In the genomic region with DNA sequence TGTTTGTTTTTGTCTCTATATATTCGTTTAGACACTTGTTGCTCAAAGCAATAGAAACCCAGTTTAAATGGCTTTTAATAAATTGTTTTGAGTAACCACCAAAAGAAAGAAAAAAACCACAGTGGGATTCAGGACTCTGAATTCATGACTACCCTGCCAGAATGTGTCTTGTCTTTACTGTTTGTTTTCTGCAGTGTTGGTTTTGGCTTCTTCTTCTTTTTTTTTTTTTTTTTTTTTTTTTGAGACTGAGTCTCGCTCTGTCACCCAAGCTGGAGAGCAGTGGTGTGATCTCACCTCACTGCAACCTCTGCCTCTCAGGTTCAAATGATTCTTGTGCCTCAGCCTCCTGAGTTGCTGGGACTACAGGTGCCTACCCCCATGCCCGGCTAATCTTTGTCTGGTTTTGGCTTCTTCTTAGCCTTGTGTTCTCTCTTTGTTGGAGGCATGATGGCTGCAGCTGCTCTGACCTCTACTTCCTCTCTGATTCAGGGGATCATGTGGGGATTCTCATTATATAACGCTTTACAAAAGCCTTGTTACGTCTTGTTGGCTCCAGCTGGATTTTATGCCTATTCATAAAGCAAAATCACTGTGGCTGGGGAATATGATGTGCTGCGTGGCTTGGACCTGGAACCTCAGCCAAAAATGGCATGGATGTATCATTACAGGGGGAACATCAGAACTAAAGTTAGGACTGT, we compare ENCODE assay signal across 19 cellular contexts. TPM values are rescaled to one million over a fixed set of nuclear protein-coding genes. Genes with fewer than 3 reads are reported as not detected.
A peak's percentile ranks its signal among the peaks of the same experiment; 100 is the strongest.
DNase-seq lines count a peak whose midpoint lies in the region; ATAC-seq and TF ChIP-seq lines count a peak whose summit lies in the region.
"Had no signal": no experiment of that assay in that cellular context is flagged by ENCODE, and none has a peak within 500 bp of the region (broad histone marks: within the 10 kb centered on the region; RNA-seq: fewer than 3 reads in every experiment).

No MANE protein-coding gene starts in this region.

- no peaks in the 10 kb centered on the region for H3K27me3 ChIP-seq in right cardiac atrium (ENCODE audit: control insufficient read depth, insufficient read depth)
- H3K27me3 ChIP-seq in esophagus muscularis mucosa, result no peaks in the 10 kb centered on the region
- H3K27me3 ChIP-seq: heart left ventricle had no signal

- no peaks in the 10 kb centered on the region for H3K9me3 Mint-ChIP-seq in activated T-cell treated with anti-CD3 and anti-CD28 coated beads, Interleukin-2, amount 50 U/mL, for 72 hours
- H3K9me3 Mint-ChIP-seq: CD4-positive, alpha-beta T cell; T-cell had no signal

- TF ChIP-seq EP300 in esophagus muscularis mucosa (IDR thresholded peaks at IDR 0.05), result no peak

- H3K9me3 ChIP-seq in right cardiac atrium (ENCODE audit: control insufficient read depth, low read length), result no peaks in the 10 kb centered on the region
- no peaks in the 10 kb centered on the region for H3K9me3 ChIP-seq in esophagus muscularis mucosa
- H3K9me3 ChIP-seq: heart left ventricle, mucosa of descending colon had no signal

- intact Hi-C loops in Right ventricle myocardium superior (cut with DNase I), result no loop called here
- intact Hi-C loops in right cardiac atrium (cut with DNase I), result no loop called here
- intact Hi-C loops in esophagus muscularis mucosa (cut with DNase I), result no loop called here

- H3K36me3 ChIP-seq in esophagus muscularis mucosa, result no peaks in the 10 kb centered on the region
- H3K36me3 ChIP-seq: heart left ventricle had no signal

- H3K4me3 Mint-ChIP-seq in activated T-cell treated with anti-CD3 and anti-CD28 coated beads, Interleukin-2, amount 50 U/mL, for 72 hours, result no peak overlapping the region
- H3K4me3 Mint-ChIP-seq: CD4-positive, alpha-beta T cell; T-cell had no signal

- no peaks in the 10 kb centered on the region for H3K4me1 Mint-ChIP-seq in activated T-cell treated with anti-CD3 and anti-CD28 coated beads, Interleukin-2, amount 50 U/mL, for 72 hours (ENCODE audit: low read depth)
- H3K4me1 Mint-ChIP-seq: T-cell had no signal

- peak; percentile 29 for ATAC-seq in Right ventricle myocardium superior (ENCODE audit: poor library complexity)
- ATAC-seq in right cardiac atrium, result no peak
- ATAC-seq in activated T-cell treated with anti-CD3 and anti-CD28 coated beads, Interleukin-2, amount 50 U/mL, for 72 hours (replicated peaks in 1 of 2), result no peak
- ATAC-seq: mucosa of descending colon, T-cell had no signal

- H3K4me1 ChIP-seq in right cardiac atrium (ENCODE audit: control insufficient read depth, insufficient read depth, low read length) (peaks cover 2% of the 10 kb centered on the region), esophagus muscularis mucosa (no peaks in the 10 kb centered on the region)
- H3K4me1 ChIP-seq: heart left ventricle, parathyroid adenoma had no signal

- no peak overlapping the region for H3K4me3 ChIP-seq in right cardiac atrium (ENCODE audit: low read length)
- no peak overlapping the region for H3K4me3 ChIP-seq in esophagus muscularis mucosa
- H3K4me3 ChIP-seq: heart left ventricle, mucosa of descending colon, PC-9 had no signal

- no peaks in the 10 kb centered on the region for H3K36me3 Mint-ChIP-seq in activated T-cell treated with anti-CD3 and anti-CD28 coated beads, Interleukin-2, amount 50 U/mL, for 72 hours (ENCODE audit: insufficient read depth in 2 of 2)
- H3K36me3 Mint-ChIP-seq: T-cell had no signal

- TF ChIP-seq POLR2A in esophagus muscularis mucosa (IDR thresholded peaks at IDR 0.05; ENCODE audit: low read depth), result no peak

- TF ChIP-seq CTCF in esophagus muscularis mucosa (IDR thresholded peaks at IDR 0.05), result no peak

- H3K27ac ChIP-seq in right cardiac atrium (ENCODE audit: low read length) (no peak overlapping the region), esophagus muscularis mucosa (replicated peaks in 1 of 4) (no peak overlapping the region)
- H3K27ac ChIP-seq: epithelial cell of prostate, parathyroid adenoma, PC-9 had no signal

- no peaks in the 10 kb centered on the region for H3K27me3 Mint-ChIP-seq in activated T-cell treated with anti-CD3 and anti-CD28 coated beads, Interleukin-2, amount 50 U/mL, for 72 hours (ENCODE audit: low read depth)
- H3K27me3 Mint-ChIP-seq: CD4-positive, alpha-beta T cell had no signal

- no peak for DNase-seq in Right ventricle myocardium superior
- no peak for DNase-seq in right cardiac atrium
- DNase-seq in NCI-H774 (lab: John Stamatoyannopoulos, UW), result peak; percentile 23
- peak; percentile 5 for DNase-seq in globus pallidus (ENCODE audit: low spot score)
- DNase-seq in stimulated activated CD4-positive, alpha-beta T cell treated with anti-CD3 and anti-CD28 coated beads, Interleukin-1b, Interleukin-23, amount 100 ng/mL, for 48 hours, result no peak
- DNase-seq in esophagus muscularis mucosa (ENCODE audit: extremely low spot score), result no peak
- no peak for DNase-seq in NCI-H128 (lab: John Stamatoyannopoulos, UW; ENCODE audit: unreplicated experiment)
- no peak for DNase-seq in activated T-cell treated with anti-CD3 and anti-CD28 coated beads, Interleukin-2, amount 50 U/mL, for 72 hours
- DNase-seq: activated CD4-positive, CD25-positive, alpha-beta regulatory T cell; activated gamma-delta T cell; CD4-positive, alpha-beta T cell; heart left ventricle; islet precursor cell; mucosa of descending colon; NCI-H510A; PC-9; T-cell had no signal

- H3K27ac Mint-ChIP-seq in activated T-cell treated with anti-CD3 and anti-CD28 coated beads, Interleukin-2, amount 50 U/mL, for 72 hours, result no peak overlapping the region
- H3K27ac Mint-ChIP-seq: CD4-positive, alpha-beta T cell; T-cell had no signal

- 41% methylated on average over 6 of the region's 6 CpGs for WGBS in right cardiac atrium
- whole genome bisulfite sequencing in esophagus muscularis mucosa, result 67% methylated on average over 6 of the region's 6 CpGs

RNA-seq across cellular contexts. Expression of a gene that starts 54.0 kb away (rescaled TPM):
- total RNA-seq in Right ventricle myocardium superior (1.9 TPM), right cardiac atrium (1 to 10 TPM; 1.2 to 2.4 (median 1.4) TPM), esophagus muscularis mucosa (1 to 10 TPM; 1.2 to 2.0 (median 1.5) TPM)
- polyA plus RNA-seq in right cardiac atrium, result 0.66 TPM
- total RNA-seq in activated T-cell treated with anti-CD3 and anti-CD28 coated beads, Interleukin-2, amount 50 U/mL, for 72 hours, result 1 to 10 TPM; 3.2 to 5.3 TPM

Comparison
In these comparisons a context has a peak if more than half of its experiments do, and no peak if none do; other contexts are left out.
1. DNase-seq: peak in NCI-H774 (single experiment) and globus pallidus (single experiment); none in Right ventricle myocardium superior (single experiment), right cardiac atrium (0 of 3), stimulated activated CD4-positive, alpha-beta T cell treated with anti-CD3 and anti-CD28 coated beads, Interleukin-1b, Interleukin-23, amount 100 ng/mL, for 48 hours (single experiment), esophagus muscularis mucosa (single experiment), NCI-H128 (single experiment) and activated T-cell treated with anti-CD3 and anti-CD28 coated beads, Interleukin-2, amount 50 U/mL, for 72 hours (0 of 2).